ENCODE assay signal across 22 cellular contexts in genomic region chr20:62736407-62737071, GRCh38. TPM values are rescaled to one million over a fixed set of nuclear protein-coding genes. Genes with fewer than 3 reads are reported as not detected.
A peak's percentile ranks its signal among the peaks of the same experiment; 100 is the strongest.
DNase-seq lines count a peak whose midpoint lies in the region; ATAC-seq and TF ChIP-seq lines count a peak whose summit lies in the region.
"Had no signal": no experiment of that assay in that cellular context is flagged by ENCODE, and none has a peak within 500 bp of the region (broad histone marks: within the 10 kb centered on the region; RNA-seq: fewer than 3 reads in every experiment).

No MANE protein-coding gene starts in this region.

- H3K9me3 Mint-ChIP-seq in natural killer cell treated with Interleukin-12 subunit alpha and Interleukin-12 subunit beta and Interleukin-15 and Interleukin-18, amount 100 ng/mL, for 72 hours, result no peaks in the 10 kb centered on the region
- H3K9me3 Mint-ChIP-seq in natural killer cell, result no peaks in the 10 kb centered on the region
- H3K9me3 Mint-ChIP-seq in glutamatergic neuron (ENCODE audit: unreplicated experiment), result peaks cover 1% of the 10 kb centered on the region
- H3K9me3 Mint-ChIP-seq: activated T-helper 1 cell treated with anti-CD3 and anti-CD28 coated beads, Interleukin-12 subunit alpha, Interleukin-12 subunit beta, Interleukin-2, Interleukin-4 antibody, amounts not matched to agents 30 ng/mL and 10 ng/mL and 1 ng/mL, durations not matched to agents 14 hours and 24 hours and 36 hours; effector memory CD8-positive, alpha-beta T cell had no signal

- intact Hi-C loops in natural killer cell (cut with micrococcal nuclease) (no loop called here), transverse colon (cut with DNase I; ENCODE audit: low total_unique reads) (no loop called here)

- TF ChIP-seq CTCF in natural killer cell (IDR thresholded peaks at IDR 0.05) (no peak), glutamatergic neuron (IDR thresholded peaks at IDR 0.05; ENCODE audit: partially characterized antibody, unreplicated experiment) (no peak), transverse colon (IDR thresholded peaks at IDR 0.05) (no peak)

- H3K9me3 ChIP-seq in transverse colon, result no peaks in the 10 kb centered on the region
- H3K9me3 ChIP-seq: body of pancreas, esophagus muscularis mucosa, upper lobe of left lung had no signal

- no peak for TF ChIP-seq EP300 in transverse colon (IDR thresholded peaks at IDR 0.05; ENCODE audit: low read depth)

- no peak overlapping the region for H3K27ac Mint-ChIP-seq in natural killer cell treated with Interleukin-12 subunit alpha and Interleukin-12 subunit beta and Interleukin-15 and Interleukin-18, amount 100 ng/mL, for 72 hours
- H3K27ac Mint-ChIP-seq in natural killer cell (no peak overlapping the region), glutamatergic neuron (ENCODE audit: unreplicated experiment) (peak overlapping the region; percentile 48)
- H3K27ac Mint-ChIP-seq: activated T-helper 1 cell treated with anti-CD3 and anti-CD28 coated beads, Interleukin-12 subunit alpha, Interleukin-12 subunit beta, Interleukin-2, Interleukin-4 antibody, amounts not matched to agents 30 ng/mL and 10 ng/mL and 1 ng/mL, durations not matched to agents 14 hours and 24 hours and 36 hours; effector memory CD8-positive, alpha-beta T cell had no signal

- peaks cover 24% of the 10 kb centered on the region for H3K27me3 ChIP-seq in transverse colon
- H3K27me3 ChIP-seq: body of pancreas had no signal

- WGBS in transverse colon (ENCODE audit: low coverage in 1 of 2), 2 donors, result 84% methylated on average over 14 of the region's 14 CpGs; no CpG with 5 or more reads in 1 of the 2 donors

- no peaks in the 10 kb centered on the region for H3K36me3 ChIP-seq in transverse colon
- H3K36me3 ChIP-seq: esophagus muscularis mucosa, upper lobe of left lung had no signal

- H3K27ac ChIP-seq in transverse colon, result no peak overlapping the region
- H3K27ac ChIP-seq: 22Rv1, body of pancreas, esophagus muscularis mucosa, upper lobe of left lung had no signal

- H3K4me3 Mint-ChIP-seq in natural killer cell treated with Interleukin-12 subunit alpha and Interleukin-12 subunit beta and Interleukin-15 and Interleukin-18, amount 100 ng/mL, for 72 hours, result no peak overlapping the region
- H3K4me3 Mint-ChIP-seq in natural killer cell (no peak overlapping the region), glutamatergic neuron (ENCODE audit: unreplicated experiment) (no peak overlapping the region)
- H3K4me3 Mint-ChIP-seq: activated T-helper 1 cell treated with anti-CD3 and anti-CD28 coated beads, Interleukin-12 subunit alpha, Interleukin-12 subunit beta, Interleukin-2, Interleukin-4 antibody, amounts not matched to agents 30 ng/mL and 10 ng/mL and 1 ng/mL, durations not matched to agents 14 hours and 24 hours and 36 hours; effector memory CD8-positive, alpha-beta T cell had no signal

- no peak overlapping the region for H3K4me3 ChIP-seq in transverse colon
- H3K4me3 ChIP-seq: body of pancreas, esophagus muscularis mucosa, upper lobe of left lung had no signal

- no peaks in the 10 kb centered on the region for H3K27me3 Mint-ChIP-seq in natural killer cell treated with Interleukin-12 subunit alpha and Interleukin-12 subunit beta and Interleukin-15 and Interleukin-18, amount 100 ng/mL, for 72 hours
- no peaks in the 10 kb centered on the region for H3K27me3 Mint-ChIP-seq in natural killer cell (ENCODE audit: low read depth in 2 of 2)
- H3K27me3 Mint-ChIP-seq in glutamatergic neuron (ENCODE audit: unreplicated experiment), result peaks cover 12% of the 10 kb centered on the region
- H3K27me3 Mint-ChIP-seq: effector memory CD8-positive, alpha-beta T cell had no signal

- H3K4me1 ChIP-seq in transverse colon, result peaks cover 4 to 31% (median 16%) of the 10 kb centered on the region in 4 donors
- H3K4me1 ChIP-seq: body of pancreas had no signal

- peaks cover 21 to 34% of the 10 kb centered on the region in 2 donors for H3K4me1 Mint-ChIP-seq in natural killer cell treated with Interleukin-12 subunit alpha and Interleukin-12 subunit beta and Interleukin-15 and Interleukin-18, amount 100 ng/mL, for 72 hours (ENCODE audit: low read depth in 2 of 2)
- H3K4me1 Mint-ChIP-seq in natural killer cell (peaks cover 12 to 16% of the 10 kb centered on the region in 2 donors), glutamatergic neuron (ENCODE audit: low read depth, unreplicated experiment) (peaks cover 20% of the 10 kb centered on the region)

- DNase-seq in NCI-H1436 (lab: John Stamatoyannopoulos, UW), result peak; percentile 9
- DNase-seq in NCI-H1436 treated with DMSO at 0.1 percent for 48 hours (lab: John Stamatoyannopoulos, UW), result no peak
- DNase-seq in natural killer cell treated with Interleukin-12 subunit alpha and Interleukin-12 subunit beta and Interleukin-15 and Interleukin-18, amount 100 ng/mL, for 72 hours (ENCODE audit: low spot score), result peak; percentile 57
- DNase-seq in natural killer cell, result no peak
- DNase-seq in glutamatergic neuron, result peak; percentile 30
- DNase-seq in transverse colon, result peak; percentile 4
- no peak for DNase-seq in putamen (ENCODE audit: low spot score)
- no peak for DNase-seq in mesenteric fat pad (ENCODE audit: low spot score)
- DNase-seq: activated CD4-positive, CD25-positive, alpha-beta regulatory T cell treated with anti-CD3 and anti-CD28 coated beads, Interleukin-2, amount 50 U/mL, for 72 hours; body of pancreas; DND-41; effector memory CD8-positive, alpha-beta T cell; NCI-H524 treated with DMSO at 0.1 percent for 48 hours; occipital lobe; SHP77; stimulated activated CD4-positive, alpha-beta T cell treated with anti-CD3 and anti-CD28 coated beads, Interleukin-12 subunit alpha, Interleukin-12 subunit beta, amount 100 ng/mL, for 4 hours; SW 1271 had no signal

- H3K36me3 Mint-ChIP-seq in natural killer cell treated with Interleukin-12 subunit alpha and Interleukin-12 subunit beta and Interleukin-15 and Interleukin-18, amount 100 ng/mL, for 72 hours, result no peaks in the 10 kb centered on the region
- H3K36me3 Mint-ChIP-seq in natural killer cell, result no peaks in the 10 kb centered on the region
- no peaks in the 10 kb centered on the region for H3K36me3 Mint-ChIP-seq in glutamatergic neuron (ENCODE audit: unreplicated experiment)

- no peak for TF ChIP-seq POLR2A in transverse colon (IDR thresholded peaks at IDR 0.05)

- in situ Hi-C loops in transverse colon (cut with MboI; ENCODE audit: low pct_ligation_motif_present in 1 of 4, low pct_unique_long_range_greater_than_20kb in 1 of 4, low sequenced_read_pairs in 3 of 4), result no loop called here

- no peak for ATAC-seq in natural killer cell treated with Interleukin-12 subunit alpha and Interleukin-12 subunit beta and Interleukin-15 and Interleukin-18, amount 100 ng/mL, for 72 hours
- no peak for ATAC-seq in natural killer cell
- ATAC-seq: body of pancreas; effector memory CD8-positive, alpha-beta T cell had no signal

RNA-seq across cellular contexts. Expression of gene NTSR1, which starts 27.9 kb away (rescaled TPM):
- not detected for total RNA-seq in natural killer cell treated with Interleukin-12 subunit alpha and Interleukin-12 subunit beta and Interleukin-15 and Interleukin-18, amount 100 ng/mL, for 72 hours
- under 1 TPM in 2 of 3 donors, not detected in 1; 0.11 to 0.45 TPM for total RNA-seq in natural killer cell
- 4.0 TPM for total RNA-seq in glutamatergic neuron (ENCODE audit: unreplicated experiment)
- total RNA-seq in transverse colon, result 10 to 100 TPM in 1 of 4 donors, 1 to 10 TPM in 3; 1.5 to 23.9 (median 4.7) TPM
- total RNA-seq in mesenteric fat pad, result not detected
- total RNA-seq: activated T-helper 1 cell treated with anti-CD3 and anti-CD28 coated beads, Interleukin-12 subunit alpha, Interleukin-12 subunit beta, Interleukin-2, Interleukin-4 antibody, amounts not matched to agents 30 ng/mL and 10 ng/mL and 1 ng/mL, durations not matched to agents 14 hours and 24 hours and 36 hours; body of pancreas; myocyte had no signal

RNA-seq across cellular contexts. Expression of gene MRGBP, which starts 59.7 kb away (rescaled TPM):
- 10 to 100 TPM; 14.4 to 19.3 TPM for total RNA-seq in natural killer cell treated with Interleukin-12 subunit alpha and Interleukin-12 subunit beta and Interleukin-15 and Interleukin-18, amount 100 ng/mL, for 72 hours
- 10 to 100 TPM in 2 of 3 donors, 1 to 10 TPM in 1; 8.3 to 12.8 (median 10.0) TPM for total RNA-seq in natural killer cell
- total RNA-seq in glutamatergic neuron (ENCODE audit: unreplicated experiment), result 15.6 TPM
- total RNA-seq in transverse colon, result 10 to 100 TPM; 10.8 to 13.0 (median 11.9) TPM
- total RNA-seq in mesenteric fat pad, result 7.2 TPM

Comparison
In these comparisons a context has a peak if more than half of its experiments do, and no peak if none do; other contexts are left out.
1. DNase-seq: peak in NCI-H1436 (single experiment), natural killer cell treated with Interleukin-12 subunit alpha and Interleukin-12 subunit beta and Interleukin-15 and Interleukin-18, amount 100 ng/mL, for 72 hours (single experiment), glutamatergic neuron (single experiment) and transverse colon (single experiment); none in NCI-H1436 treated with DMSO at 0.1 percent for 48 hours (single experiment), natural killer cell (single experiment), putamen (single experiment) and mesenteric fat pad (single experiment).